In genomic region chr20:2431185-2431584, GRCh38 we compare ENCODE assay signal across 3 cellular contexts.
TF ChIP-seq lines count a peak whose summit lies in the region.

No MANE protein-coding gene starts in this region.

TF ChIP-seq in HepG2, 621 proteins besides CTCF, POLR2A, EP300 and RAD21 (continues in another document):
- TF ChIP-seq ZNF280D (CRISPR knock-in tag; IDR thresholded peaks at IDR 0.05) (no peak), RERE (CRISPR knock-in tag; IDR thresholded peaks at IDR 0.05; ENCODE audit: low read depth) (no peak), THRA (CRISPR knock-in tag; IDR thresholded peaks at IDR 0.05; ENCODE audit: borderline replicate concordance) (no peak)

TF ChIP-seq in HEK293, 187 proteins besides CTCF, POLR2A, EP300 and RAD21:
- no peak for TF ChIP-seq ZNF561 (tag by site-specific recombination; IDR thresholded peaks at IDR 0.05; ENCODE audit: borderline replicate concordance)
- TF ChIP-seq ZBTB20 (tag by site-specific recombination; IDR thresholded peaks at IDR 0.05), result no peak
- TF ChIP-seq KLF16 (tag by site-specific recombination; IDR thresholded peaks at IDR 0.05), result no peak
- TF ChIP-seq PRDM1 (tag by site-specific recombination; IDR thresholded peaks at IDR 0.05), result peak; percentile 76
- TF ChIP-seq ZNF521 (tag by site-specific recombination; IDR thresholded peaks at IDR 0.05), result no peak
- TF ChIP-seq ZBTB17 (tag by site-specific recombination; IDR thresholded peaks at IDR 0.05), result no peak
- TF ChIP-seq ZNF449 (tag by site-specific recombination; IDR thresholded peaks at IDR 0.05), result no peak
- TF ChIP-seq ZNF624 (tag by site-specific recombination; IDR thresholded peaks at IDR 0.05), result no peak
- no peak for TF ChIP-seq ZNF664 (tag by site-specific recombination; IDR thresholded peaks at IDR 0.05)
- no peak for TF ChIP-seq ZNF488 (tag by site-specific recombination; IDR thresholded peaks at IDR 0.05)
- 0 out of 2 replicates have a peak, but pooled peaks have one; percentile 28 for TF ChIP-seq ZNF366 (tag by site-specific recombination; conservative IDR thresholded peaks at IDR 0.05)
TF ChIP-seq in HEK293: peak in this region for 2.

TF ChIP-seq in WTC11, 78 proteins besides CTCF, POLR2A, EP300 and RAD21:
- TF ChIP-seq TCF7 (CRISPR knock-in tag; IDR thresholded peaks at IDR 0.05; ENCODE audit: low read depth), result no peak
- TF ChIP-seq ZNF423 (CRISPR knock-in tag; IDR thresholded peaks at IDR 0.05), result no peak
- no peak for TF ChIP-seq ZNF416 (CRISPR knock-in tag; IDR thresholded peaks at IDR 0.05)
- no peak for TF ChIP-seq CREM (CRISPR knock-in tag; IDR thresholded peaks at IDR 0.05)
- no peak for TF ChIP-seq ZNF396 (CRISPR knock-in tag; IDR thresholded peaks at IDR 0.05; ENCODE audit: borderline replicate concordance)
- no peak for TF ChIP-seq SMAD3 (CRISPR knock-in tag; IDR thresholded peaks at IDR 0.05; ENCODE audit: borderline replicate concordance)
- TF ChIP-seq IRF2 (CRISPR knock-in tag; IDR thresholded peaks at IDR 0.05; ENCODE audit: borderline replicate concordance, low read depth), result no peak
TF ChIP-seq in WTC11: peak in this region for 0.
